Comparison of ENCODE assay signal across 17 cellular contexts in genomic region chr4:183297675-183298074, GRCh38. TPM values are rescaled to one million over a fixed set of nuclear protein-coding genes. Genes with fewer than 3 reads are reported as not detected.
DNase-seq lines count a peak whose midpoint lies in the region; ATAC-seq and TF ChIP-seq lines count a peak whose summit lies in the region.
"Had no signal": no experiment of that assay in that cellular context is flagged by ENCODE, and none has a peak within 500 bp of the region (broad histone marks: within the 10 kb centered on the region; RNA-seq: fewer than 3 reads in every experiment).

No MANE protein-coding gene starts in this region.

- H3K36me3 ChIP-seq in esophagus squamous epithelium: peaks cover 0 to 24% (median 0%) of the 10 kb centered on the region in 3 donors

- DNase-seq in mesenteric fat pad (ENCODE audit: low spot score) (no peak), esophagus squamous epithelium (lab: John Stamatoyannopoulos, UW) (no peak), NCI-H1048 (lab: John Stamatoyannopoulos, UW) (no peak)
- DNase-seq in stimulated activated CD4-positive, alpha-beta T cell treated with anti-CD3 and anti-CD28 coated beads, Interleukin-2, amount 100 ng/mL, for 48 hours: no peak
- DNase-seq: ACHN; activated T-cell treated with anti-CD3 and anti-CD28 coated beads, Interleukin-2, amount 50 U/mL, for 72 hours; head of caudate nucleus; left ventricle myocardium superior; NCI-H2029; NK-92 treated with Interleukin-12 subunit alpha and Interleukin-12 subunit beta, amount 100 ng/mL, for 24 hours; SK-N-SH had no signal

- 80 to 95% methylated on average over 1 to 3 of the region's 3 CpGs for WGBS in esophagus squamous epithelium, 2 donors

- no peaks in the 10 kb centered on the region for H3K9me3 ChIP-seq in esophagus squamous epithelium
- H3K9me3 ChIP-seq: HAP-1, SK-N-SH had no signal

- peak; percentile 66 for ATAC-seq in GM18508 (IDR thresholded peaks at IDR 0.05; ENCODE audit: insufficient read depth, unreplicated experiment)
- ATAC-seq in GM21360 (IDR thresholded peaks at IDR 0.05; ENCODE audit: unreplicated experiment): peak; percentile 49
- ATAC-seq in HG02884 (IDR thresholded peaks at IDR 0.05; ENCODE audit: unreplicated experiment): peak; percentile 74
- peak; percentile 86 for ATAC-seq in HG03460 (IDR thresholded peaks at IDR 0.05; ENCODE audit: unreplicated experiment)
- ATAC-seq: activated T-cell treated with anti-CD3 and anti-CD28 coated beads, Interleukin-2, amount 50 U/mL, for 72 hours; left ventricle myocardium superior had no signal

- H3K27ac ChIP-seq in esophagus squamous epithelium: no peak overlapping the region

- H3K4me3 ChIP-seq in esophagus squamous epithelium: no peak overlapping the region
- H3K4me3 ChIP-seq: HAP-1 had no signal

- no peak for TF ChIP-seq POLR2A in esophagus squamous epithelium (IDR thresholded peaks at IDR 0.05)

- no peaks in the 10 kb centered on the region for H3K4me1 ChIP-seq in esophagus squamous epithelium
- H3K4me1 ChIP-seq: HAP-1 had no signal

- no peaks in the 10 kb centered on the region for H3K27me3 ChIP-seq in esophagus squamous epithelium

- intact Hi-C loops in esophagus squamous epithelium (cut with DNase I): no loop called here

- no peak for TF ChIP-seq CTCF in esophagus squamous epithelium (IDR thresholded peaks at IDR 0.05)

RNA-seq across cellular contexts. Expression of gene CLDN22, which starts 22.4 kb away (rescaled TPM):
- not detected for total RNA-seq in mesenteric fat pad
- under 1 TPM in 1 of 4 donors, not detected in 3; 0.85 TPM for total RNA-seq in esophagus squamous epithelium
- total RNA-seq: activated T-cell treated with anti-CD3 and anti-CD28 coated beads, Interleukin-2, amount 50 U/mL, for 72 hours; left ventricle myocardium superior; ureter had no signal

RNA-seq across cellular contexts. Expression of gene CLDN24, which starts 24.6 kb away (rescaled TPM):
- not detected for total RNA-seq in mesenteric fat pad
- not detected for total RNA-seq in esophagus squamous epithelium
- total RNA-seq: activated T-cell treated with anti-CD3 and anti-CD28 coated beads, Interleukin-2, amount 50 U/mL, for 72 hours; left ventricle myocardium superior; ureter had no signal
